ENCODE assay signal across 1 cellular context in genomic region chr12:54229624-54230212, GRCh38.
TF ChIP-seq lines count a peak whose summit lies in the region.

No MANE protein-coding gene starts in this region.

TF ChIP-seq in SK-N-SH, 30 proteins besides CTCF, POLR2A, EP300 and RAD21 (continued from another document):
- TF ChIP-seq, protein P1, sequence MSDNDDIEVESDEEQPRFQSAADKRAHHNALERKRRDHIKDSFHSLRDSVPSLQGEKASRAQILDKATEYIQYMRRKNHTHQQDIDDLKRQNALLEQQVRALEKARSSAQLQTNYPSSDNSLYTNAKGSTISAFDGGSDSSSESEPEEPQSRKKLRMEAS (IDR thresholded peaks at IDR 0.05; ENCODE audit: low read depth) = peak; percentile 81
- TF ChIP-seq NFIC (IDR thresholded peaks at IDR 0.05; ENCODE audit: borderline replicate concordance) = no peak; the same call in 1 of the 2 replicates
- TF ChIP-seq, protein P2, sequence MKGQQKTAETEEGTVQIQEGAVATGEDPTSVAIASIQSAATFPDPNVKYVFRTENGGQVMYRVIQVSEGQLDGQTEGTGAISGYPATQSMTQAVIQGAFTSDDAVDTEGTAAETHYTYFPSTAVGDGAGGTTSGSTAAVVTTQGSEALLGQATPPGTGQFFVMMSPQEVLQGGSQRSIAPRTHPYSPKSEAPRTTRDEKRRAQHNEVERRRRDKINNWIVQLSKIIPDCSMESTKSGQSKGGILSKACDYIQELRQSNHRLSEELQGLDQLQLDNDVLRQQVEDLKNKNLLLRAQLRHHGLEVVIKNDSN (IDR thresholded peaks at IDR 0.05; ENCODE audit: borderline replicate concordance, low read depth) = no peak
- TF ChIP-seq MXI1 (IDR thresholded peaks at IDR 0.05; ENCODE audit: low read depth, low read length) = no peak
- TF ChIP-seq, protein P3, sequence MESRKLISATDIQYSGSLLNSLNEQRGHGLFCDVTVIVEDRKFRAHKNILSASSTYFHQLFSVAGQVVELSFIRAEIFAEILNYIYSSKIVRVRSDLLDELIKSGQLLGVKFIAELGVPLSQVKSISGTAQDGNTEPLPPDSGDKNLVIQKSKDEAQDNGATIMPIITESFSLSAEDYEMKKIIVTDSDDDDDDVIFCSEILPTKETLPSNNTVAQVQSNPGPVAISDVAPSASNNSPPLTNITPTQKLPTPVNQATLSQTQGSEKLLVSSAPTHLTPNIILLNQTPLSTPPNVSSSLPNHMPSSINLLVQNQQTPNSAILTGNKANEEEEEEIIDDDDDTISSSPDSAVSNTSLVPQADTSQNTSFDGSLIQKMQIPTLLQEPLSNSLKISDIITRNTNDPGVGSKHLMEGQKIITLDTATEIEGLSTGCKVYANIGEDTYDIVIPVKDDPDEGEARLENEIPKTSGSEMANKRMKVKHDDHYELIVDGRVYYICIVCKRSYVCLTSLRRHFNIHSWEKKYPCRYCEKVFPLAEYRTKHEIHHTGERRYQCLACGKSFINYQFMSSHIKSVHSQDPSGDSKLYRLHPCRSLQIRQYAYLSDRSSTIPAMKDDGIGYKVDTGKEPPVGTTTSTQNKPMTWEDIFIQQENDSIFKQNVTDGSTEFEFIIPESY (IDR thresholded peaks at IDR 0.05; ENCODE audit: borderline replicate concordance, low read depth) = no peak
- no peak for TF ChIP-seq ELF1 (IDR thresholded peaks at IDR 0.05)
- peak; percentile 92 for TF ChIP-seq FOSL2 (IDR thresholded peaks at IDR 0.05; ENCODE audit: borderline replicate concordance, low read depth)
